Comparison of ENCODE assay signal across 13 cellular contexts in genomic region chr4:7971159-7971631, GRCh38. TPM values are rescaled to one million over a fixed set of nuclear protein-coding genes. Genes with fewer than 3 reads are reported as not detected.
DNase-seq lines count a peak whose midpoint lies in the region; ATAC-seq and TF ChIP-seq lines count a peak whose summit lies in the region.
"Had no signal": no experiment of that assay in that cellular context is flagged by ENCODE, and none has a peak within 500 bp of the region (broad histone marks: within the 10 kb centered on the region; RNA-seq: fewer than 3 reads in every experiment).

No MANE protein-coding gene starts in this region.

- H3K4me3 ChIP-seq in left ventricle myocardium inferior (peak overlapping the region; percentile 6), breast epithelium (no peak overlapping the region), mucosa of stomach (ENCODE audit: low read length) (no peak overlapping the region)
- H3K4me3 ChIP-seq: thoracic aorta had no signal

- TF ChIP-seq CTCF in left ventricle myocardium inferior (IDR thresholded peaks at IDR 0.05; ENCODE audit: borderline replicate concordance) = no peak
- no peak for TF ChIP-seq CTCF in breast epithelium (IDR thresholded peaks at IDR 0.05)
- no peak for TF ChIP-seq CTCF in GM20000 (IDR thresholded peaks at IDR 0.05; ENCODE audit: extremely low read depth, missing control alignments)

- TF ChIP-seq POLR2A in breast epithelium (IDR thresholded peaks at IDR 0.05) = no peak

- no peaks in the 10 kb centered on the region for H3K9me3 ChIP-seq in left ventricle myocardium inferior (replicated peaks)
- no peaks in the 10 kb centered on the region for H3K9me3 ChIP-seq in breast epithelium
- no peaks in the 10 kb centered on the region for H3K9me3 ChIP-seq in mucosa of stomach (ENCODE audit: control insufficient read depth, low read length)
- H3K9me3 ChIP-seq: neutrophil, thoracic aorta had no signal

- H3K27ac ChIP-seq in left ventricle myocardium inferior (replicated peaks) = no peak overlapping the region
- H3K27ac ChIP-seq in breast epithelium = peak overlapping the region; percentile 91 to 92
- H3K27ac ChIP-seq: HL-60, neutrophil had no signal

- H3K4me1 ChIP-seq in left ventricle myocardium inferior (peaks cover 55% of the 10 kb centered on the region), breast epithelium (peaks cover 15 to 33% of the 10 kb centered on the region in 2 donors), mucosa of stomach (ENCODE audit: control insufficient read depth, insufficient read depth, low read length) (peaks cover 56% of the 10 kb centered on the region)

- peak overlapping the region; percentile 73 for H3K9ac ChIP-seq in mucosa of stomach (ENCODE audit: low read length)

- H3K36me3 ChIP-seq in left ventricle myocardium inferior (no peaks in the 10 kb centered on the region), breast epithelium (no peaks in the 10 kb centered on the region), mucosa of stomach (ENCODE audit: control insufficient read depth, insufficient read depth, low read length) (no peaks in the 10 kb centered on the region)
- H3K36me3 ChIP-seq: neutrophil, thoracic aorta had no signal

- ATAC-seq in left ventricle myocardium superior (no peak), GM21381 (IDR thresholded peaks at IDR 0.05; ENCODE audit: unreplicated experiment) (no peak)

- DNase-seq in left ventricle myocardium inferior = no peak
- DNase-seq in left ventricle myocardium superior = no peak
- no peak for DNase-seq in breast epithelium (ENCODE audit: low spot score in 2 of 2)
- DNase-seq in amniotic stem cell (lab: John Stamatoyannopoulos, UW) = no peak
- no peak for DNase-seq in GM20000 (ENCODE audit: low spot score)
- DNase-seq in midbrain (lab: John Stamatoyannopoulos, UW) = no peak
- DNase-seq: activated gamma-delta T cell treated with Interleukin-2 at 50 U/mL for 16 hours, NCI-H1092 had no signal

- intact Hi-C loops in left ventricle myocardium inferior (cut with micrococcal nuclease) = no loop called here
- intact Hi-C loops in left ventricle myocardium superior (cut with micrococcal nuclease) = no loop called here
- intact Hi-C loops in breast epithelium (cut with DNase I; ENCODE audit: low total_unique reads) = no loop called here

- H3K27me3 ChIP-seq in left ventricle myocardium inferior (ENCODE audit: low read depth) (no peaks in the 10 kb centered on the region), breast epithelium (no peaks in the 10 kb centered on the region), mucosa of stomach (ENCODE audit: control insufficient read depth, insufficient read depth, low read length) (no peaks in the 10 kb centered on the region)

RNA-seq across cellular contexts. Expression of gene AFAP1, which starts 31.5 kb away (rescaled TPM):
- total RNA-seq in left ventricle myocardium inferior (6.8 TPM), left ventricle myocardium superior (7.7 TPM), breast epithelium (10 to 100 TPM; 14.5 to 21.6 (median 16.6) TPM)
